Comparison of ENCODE assay signal across 2 cellular contexts in genomic region chr6:128208851-128209580, GRCh38.
TF ChIP-seq lines count a peak whose summit lies in the region.

No MANE protein-coding gene starts in this region.

TF ChIP-seq in IMR-90, 13 proteins besides CTCF, POLR2A, EP300 and RAD21 (continued from another document):
- TF ChIP-seq RFX5 (IDR thresholded peaks at IDR 0.05; ENCODE audit: low read depth, low read length): no peak
- no peak for TF ChIP-seq MXI1 (IDR thresholded peaks at IDR 0.05; ENCODE audit: borderline replicate concordance, low read depth, low read length)
- TF ChIP-seq SMC3 (IDR thresholded peaks at IDR 0.05; ENCODE audit: low read depth, low read length): no peak
- TF ChIP-seq MAFK (IDR thresholded peaks at IDR 0.05; ENCODE audit: low read depth, low read length): no peak
- TF ChIP-seq FOS (IDR thresholded peaks at IDR 0.05; ENCODE audit: low read depth, low read length): 0 out of 2 replicates have a peak, but pooled peaks have one; percentile 25
- TF ChIP-seq, protein P1, sequence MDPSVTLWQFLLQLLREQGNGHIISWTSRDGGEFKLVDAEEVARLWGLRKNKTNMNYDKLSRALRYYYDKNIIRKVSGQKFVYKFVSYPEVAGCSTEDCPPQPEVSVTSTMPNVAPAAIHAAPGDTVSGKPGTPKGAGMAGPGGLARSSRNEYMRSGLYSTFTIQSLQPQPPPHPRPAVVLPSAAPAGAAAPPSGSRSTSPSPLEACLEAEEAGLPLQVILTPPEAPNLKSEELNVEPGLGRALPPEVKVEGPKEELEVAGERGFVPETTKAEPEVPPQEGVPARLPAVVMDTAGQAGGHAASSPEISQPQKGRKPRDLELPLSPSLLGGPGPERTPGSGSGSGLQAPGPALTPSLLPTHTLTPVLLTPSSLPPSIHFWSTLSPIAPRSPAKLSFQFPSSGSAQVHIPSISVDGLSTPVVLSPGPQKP (IDR thresholded peaks at IDR 0.05; ENCODE audit: borderline replicate concordance, low read depth, low read length): no peak
- no peak for TF ChIP-seq BHLHE40 (IDR thresholded peaks at IDR 0.05; ENCODE audit: low read depth, low read length)
- TF ChIP-seq, protein P2, sequence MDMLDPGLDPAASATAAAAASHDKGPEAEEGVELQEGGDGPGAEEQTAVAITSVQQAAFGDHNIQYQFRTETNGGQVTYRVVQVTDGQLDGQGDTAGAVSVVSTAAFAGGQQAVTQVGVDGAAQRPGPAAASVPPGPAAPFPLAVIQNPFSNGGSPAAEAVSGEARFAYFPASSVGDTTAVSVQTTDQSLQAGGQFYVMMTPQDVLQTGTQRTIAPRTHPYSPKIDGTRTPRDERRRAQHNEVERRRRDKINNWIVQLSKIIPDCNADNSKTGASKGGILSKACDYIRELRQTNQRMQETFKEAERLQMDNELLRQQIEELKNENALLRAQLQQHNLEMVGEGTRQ (IDR thresholded peaks at IDR 0.05; ENCODE audit: low read depth, low read length): no peak
- no peak for TF ChIP-seq RCOR1 (IDR thresholded peaks at IDR 0.05; ENCODE audit: insufficient replicate concordance, low read length)
- no peak for TF ChIP-seq NFE2L2 (IDR thresholded peaks at IDR 0.05; ENCODE audit: low read depth, low read length)
- no peak for TF ChIP-seq MAZ (IDR thresholded peaks at IDR 0.05; ENCODE audit: borderline replicate concordance, low read depth, low read length)
- no peak for TF ChIP-seq CHD1 (IDR thresholded peaks at IDR 0.05; ENCODE audit: low read depth, low read length)

TF ChIP-seq in liver, 16 proteins besides CTCF, POLR2A, EP300 and RAD21 (continued from another document):
- TF ChIP-seq, protein P3, sequence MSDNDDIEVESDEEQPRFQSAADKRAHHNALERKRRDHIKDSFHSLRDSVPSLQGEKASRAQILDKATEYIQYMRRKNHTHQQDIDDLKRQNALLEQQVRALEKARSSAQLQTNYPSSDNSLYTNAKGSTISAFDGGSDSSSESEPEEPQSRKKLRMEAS (IDR thresholded peaks at IDR 0.05): no peak
- TF ChIP-seq RXRA (IDR thresholded peaks at IDR 0.05): peak in 1 of 2 donors; percentile 43
- TF ChIP-seq HNF4G (IDR thresholded peaks at IDR 0.05): no peak
- peak; percentile 30 for TF ChIP-seq SP1 (IDR thresholded peaks at IDR 0.05)
- TF ChIP-seq HNF4A (conservative IDR thresholded peaks at IDR 0.05): peak; percentile 44 to 53
